Comparison of ENCODE assay signal across 18 cellular contexts in genomic region chr10:132877473-132877872, GRCh38.
A peak's percentile ranks its signal among the peaks of the same experiment; 100 is the strongest.
DNase-seq lines count a peak whose midpoint lies in the region; ATAC-seq, FAIRE-seq and TF ChIP-seq lines count a peak whose summit lies in the region.
"Had no signal": no experiment of that assay in that cellular context is flagged by ENCODE, and none has a peak within 500 bp of the region (broad histone marks: within the 10 kb centered on the region; RNA-seq: fewer than 3 reads in every experiment).

No MANE protein-coding gene starts in this region.

- no peak overlapping the region for H3K56ac ChIP-seq in H1 (replicated peaks; ENCODE audit: insufficient read length, low read depth, low read length)

- intact Hi-C loops in activated naive CD4-positive, alpha-beta T cell treated with anti-CD3 and anti-CD28 coated beads for 36 hours (cut with micrococcal nuclease) = no loop called here

- TF ChIP-seq EP300 in H1 (IDR thresholded peaks at IDR 0.05; ENCODE audit: borderline replicate concordance in 1 of 2, low read depth in 2 of 2, low read length in 2 of 2) = no peak

- no peak overlapping the region for H3K4me3 Mint-ChIP-seq in activated naive CD4-positive, alpha-beta T cell treated with anti-CD3 and anti-CD28 coated beads, Interleukin-2, amount 10 ng/mL, durations not matched to agents 7 days and 5 days
- no peak overlapping the region for H3K4me3 Mint-ChIP-seq in activated naive CD4-positive, alpha-beta T cell treated with anti-CD3 and anti-CD28 coated beads for 36 hours
- H3K4me3 Mint-ChIP-seq in type B pancreatic cell = no peak overlapping the region

- H3K27ac ChIP-seq in H1 (ENCODE audit: low read depth, low read length) (no peak overlapping the region), neuronal stem cell (replicated peaks; ENCODE audit: low read length) (no peak overlapping the region), substantia nigra (ENCODE audit: low read depth, low read length, poor library complexity, severe bottlenecking) (no peak overlapping the region)
- H3K27ac ChIP-seq: A549, C4-2B, KMS-11 had no signal

- H3K79me1 ChIP-seq in H1 (ENCODE audit: low read depth, low read length) (no peaks in the 10 kb centered on the region), neuronal stem cell (ENCODE audit: low read depth, low read length) (peaks cover 4% of the 10 kb centered on the region)

- H3K36me3 ChIP-seq in H1 (ENCODE audit: control insufficient read depth in 2 of 4, insufficient read depth in 4 of 4, low read length in 3 of 4) = no peaks in the 10 kb centered on the region
- H3K36me3 ChIP-seq in neuronal stem cell (replicated peaks in 1 of 2; ENCODE audit: control insufficient read depth in 2 of 2, insufficient read depth in 2 of 2, low read length in 2 of 2) = no peaks in the 10 kb centered on the region

- H4K8ac ChIP-seq in H1 (ENCODE audit: extremely low read depth, insufficient read depth, low read length) = no peak overlapping the region
- no peak overlapping the region for H4K8ac ChIP-seq in neuronal stem cell (ENCODE audit: low read depth, low read length)

- H3K4ac ChIP-seq in H1 (replicated peaks; ENCODE audit: insufficient read length, low read depth, low read length) = no peak overlapping the region
- H3K4ac ChIP-seq in neuronal stem cell (ENCODE audit: low read length) = no peak overlapping the region

- TF ChIP-seq POLR2A in H1 (IDR thresholded peaks at IDR 0.05; ENCODE audit: control extremely low read depth in 1 of 2, low read depth in 2 of 2, low read length in 2 of 2) = no peak

- no peak overlapping the region for H3K18ac ChIP-seq in H1 (ENCODE audit: extremely low read depth, low read length)
- peak overlapping the region; percentile 42 for H3K18ac ChIP-seq in neuronal stem cell (ENCODE audit: low read length)

- peaks cover 4% of the 10 kb centered on the region for H3K4me1 Mint-ChIP-seq in activated naive CD4-positive, alpha-beta T cell treated with anti-CD3 and anti-CD28 coated beads, Interleukin-2, amount 10 ng/mL, durations not matched to agents 7 days and 5 days
- no peaks in the 10 kb centered on the region for H3K4me1 Mint-ChIP-seq in activated naive CD4-positive, alpha-beta T cell treated with anti-CD3 and anti-CD28 coated beads for 36 hours (ENCODE audit: low read depth)
- H3K4me1 Mint-ChIP-seq in type B pancreatic cell (ENCODE audit: unreplicated experiment) = no peaks in the 10 kb centered on the region

- peaks cover 8% of the 10 kb centered on the region; the same call in 1 of the 2 replicates for H3K23me2 ChIP-seq in H1 (ENCODE audit: low read depth, low read length)

- H3K79me2 ChIP-seq in H1 (ENCODE audit: control insufficient read depth in 1 of 2, insufficient read depth in 2 of 2, low read length in 2 of 2) = no peaks in the 10 kb centered on the region

- H2BK20ac ChIP-seq in H1 (ENCODE audit: low read length) = peak overlapping the region; percentile 48; the same call in 1 of the 2 replicates

- 0 out of 2 replicates have a peak overlapping the region, but pooled peaks have one; percentile 39 for H2AK5ac ChIP-seq in H1 (ENCODE audit: low read depth, low read length)
- no peak overlapping the region for H2AK5ac ChIP-seq in neuronal stem cell (ENCODE audit: low read depth, low read length)

- no peak overlapping the region for H3K9ac ChIP-seq in H1 (replicated peaks in 1 of 4; ENCODE audit: extremely low read depth in 1 of 4, low read depth in 3 of 4, low read length in 3 of 4)
- no peak overlapping the region for H3K9ac ChIP-seq in neuronal stem cell (ENCODE audit: low read depth, low read length, poor library complexity)
- H3K9ac ChIP-seq: KMS-11 had no signal

- H3K4me2 ChIP-seq in H1 (ENCODE audit: insufficient read depth in 1 of 2, low read depth in 2 of 2, low read length in 2 of 2) = no peak overlapping the region
- H3K4me2 ChIP-seq in neuronal stem cell (ENCODE audit: insufficient read depth, low read length, poor library complexity, severe bottlenecking) = no peak overlapping the region
- H3K4me2 ChIP-seq: A549, KMS-11 had no signal

- H3K9me3 ChIP-seq in H1 (ENCODE audit: insufficient read depth in 2 of 2, low read depth in 1 of 2, low read length in 1 of 2) = no peaks in the 10 kb centered on the region
- H3K9me3 ChIP-seq in neuronal stem cell (replicated peaks in 1 of 2; ENCODE audit: control insufficient read depth in 2 of 2, insufficient read depth in 1 of 2, low read depth in 1 of 2, low read length in 2 of 2) = peaks cover 3 to 8% of the 10 kb centered on the region in 2 donors
- H3K9me3 ChIP-seq: A549 had no signal

- TF ChIP-seq CTCF in H1 (IDR thresholded peaks at IDR 0.05; ENCODE audit: control extremely low read depth in 1 of 3, insufficient read depth in 1 of 3, low read depth in 1 of 3, low read length in 3 of 3) (no peak), type B pancreatic cell (conservative IDR thresholded peaks at IDR 0.05) (no peak)

- H3K14ac ChIP-seq in H1 (ENCODE audit: insufficient read length) (no peak overlapping the region), neuronal stem cell (ENCODE audit: low read length) (no peak overlapping the region)

- H4K20me1 ChIP-seq in H1 (replicated peaks in 1 of 2; ENCODE audit: control insufficient read depth in 1 of 2, insufficient read depth in 2 of 2, low read length in 2 of 2) = no peaks in the 10 kb centered on the region

- FAIRE-seq in H1 (lab: Jason Lieb, UNC) = no peak
- FAIRE-seq: A549, GM12892 had no signal

- WGBS in H1 (ENCODE audit: extremely low coverage in 1 of 2, insufficient coverage in 1 of 2, insufficient read length in 1 of 2, insufficient replicate concordance in 2 of 2, low coverage in 1 of 2, low lambda C conversion rate in 2 of 2, missing lambda C conversion rate in 1 of 2), 2 experiments = 94% methylated on average over 7 of the region's 12 CpGs; no CpG with 5 or more reads in 1 of the 2 experiments
- WGBS in neuronal stem cell (ENCODE audit: extremely low coverage in 2 of 2, insufficient read length in 2 of 2, insufficient replicate concordance in 1 of 2), 2 donors = no CpG with 5 or more reads among the region's 12 CpGs

- no peak for ATAC-seq in HG03521 (IDR thresholded peaks at IDR 0.05; ENCODE audit: unreplicated experiment)
- ATAC-seq: PC-3 had no signal

- peak; percentile 8 for DNase-seq in activated naive CD4-positive, alpha-beta T cell treated with anti-CD3 and anti-CD28 coated beads, Interleukin-2, amount 10 ng/mL, durations not matched to agents 7 days and 5 days
- DNase-seq in activated naive CD4-positive, alpha-beta T cell treated with anti-CD3 and anti-CD28 coated beads for 36 hours = no peak
- DNase-seq in H1 (ENCODE audit: low read depth in 1 of 2, low spot score in 2 of 2) (no peak), neuronal stem cell (ENCODE audit: low spot score) (no peak), type B pancreatic cell (ENCODE audit: extremely low spot score, unreplicated experiment) (peak; percentile 47), ecto neural progenitor cell (ENCODE audit: low spot score) (no peak), substantia nigra (lab: John Stamatoyannopoulos, UW) (no peak)
- DNase-seq: GOT3, NCI-H1436, NCI-H2029 treated with DMSO at 0.1 percent for 48 hours, NCI-H2171 treated with DMSO at 0.1 percent for 48 hours, NCI-H774, PC-3 had no signal

- no peak overlapping the region for H4K5ac ChIP-seq in H1 (ENCODE audit: insufficient read length, low read depth, low read length)

- no peaks in the 10 kb centered on the region for H3K36me3 Mint-ChIP-seq in activated naive CD4-positive, alpha-beta T cell treated with anti-CD3 and anti-CD28 coated beads, Interleukin-2, amount 10 ng/mL, durations not matched to agents 7 days and 5 days
- no peaks in the 10 kb centered on the region for H3K36me3 Mint-ChIP-seq in activated naive CD4-positive, alpha-beta T cell treated with anti-CD3 and anti-CD28 coated beads for 36 hours (ENCODE audit: low read depth)
- H3K36me3 Mint-ChIP-seq in type B pancreatic cell = no peaks in the 10 kb centered on the region

- H2BK5ac ChIP-seq in H1 (ENCODE audit: low read depth, low read length) (0 out of 2 replicates have a peak overlapping the region, but pooled peaks have one; percentile 35), neuronal stem cell (ENCODE audit: low read length) (peak overlapping the region; percentile 5)

- H3K27me3 Mint-ChIP-seq in activated naive CD4-positive, alpha-beta T cell treated with anti-CD3 and anti-CD28 coated beads, Interleukin-2, amount 10 ng/mL, durations not matched to agents 7 days and 5 days = peaks cover 14% of the 10 kb centered on the region
- H3K27me3 Mint-ChIP-seq in activated naive CD4-positive, alpha-beta T cell treated with anti-CD3 and anti-CD28 coated beads for 36 hours (ENCODE audit: low read depth) = peaks cover 29% of the 10 kb centered on the region
- H3K27me3 Mint-ChIP-seq in type B pancreatic cell = peaks cover 11% of the 10 kb centered on the region

- H3K9me3 Mint-ChIP-seq in activated naive CD4-positive, alpha-beta T cell treated with anti-CD3 and anti-CD28 coated beads, Interleukin-2, amount 10 ng/mL, durations not matched to agents 7 days and 5 days = no peaks in the 10 kb centered on the region
- H3K9me3 Mint-ChIP-seq in activated naive CD4-positive, alpha-beta T cell treated with anti-CD3 and anti-CD28 coated beads for 36 hours = peaks cover 7% of the 10 kb centered on the region
- H3K9me3 Mint-ChIP-seq in type B pancreatic cell = peaks cover 4% of the 10 kb centered on the region

- H4K91ac ChIP-seq in H1 (replicated peaks; ENCODE audit: insufficient read length, low read length) = no peak overlapping the region
- H4K91ac ChIP-seq in neuronal stem cell (ENCODE audit: low read depth, low read length, poor library complexity) = no peak overlapping the region

- H3K4me1 ChIP-seq in H1 (replicated peaks in 1 of 4; ENCODE audit: control insufficient read depth in 3 of 4, insufficient read depth in 4 of 4, low read length in 3 of 4) (peaks cover 0 to 19% (median 8%) of the 10 kb centered on the region in 4 experiments; a peak in 6 of 7 replicates), neuronal stem cell (ENCODE audit: control insufficient read depth in 2 of 2, insufficient read depth in 1 of 2, low read depth in 1 of 2, low read length in 2 of 2) (peaks cover 0 to 4% of the 10 kb centered on the region in 2 donors)
- H3K4me1 ChIP-seq: A549 had no signal

- H2AFZ ChIP-seq in H1 (ENCODE audit: low read length) (no peak overlapping the region), neuronal stem cell (ENCODE audit: low read length) (no peak overlapping the region)

- no peak overlapping the region for H3K4me3 ChIP-seq in H1 (ENCODE audit: extremely low read depth in 1 of 4, insufficient read depth in 2 of 4, low read depth in 3 of 4, low read length in 4 of 4)
- no peak overlapping the region for H3K4me3 ChIP-seq in neuronal stem cell (ENCODE audit: low read length in 2 of 2)
- H3K4me3 ChIP-seq: A549 had no signal

- POLR2A ChIA-PET in H1 (lab: Charles Lee; ENCODE audit: partially characterized antibody) = no interaction called here

- TF ChIP-seq RAD21 in H1 (IDR thresholded peaks at IDR 0.05 in 1 of 2, conservative IDR thresholded peaks at IDR 0.05 in 1 of 2; ENCODE audit: low read depth in 2 of 2, low read length in 2 of 2) = no peak

- H3K27ac Mint-ChIP-seq in activated naive CD4-positive, alpha-beta T cell treated with anti-CD3 and anti-CD28 coated beads, Interleukin-2, amount 10 ng/mL, durations not matched to agents 7 days and 5 days = no peak overlapping the region
- no peak overlapping the region for H3K27ac Mint-ChIP-seq in activated naive CD4-positive, alpha-beta T cell treated with anti-CD3 and anti-CD28 coated beads for 36 hours
- no peak overlapping the region for H3K27ac Mint-ChIP-seq in type B pancreatic cell

- H2BK120ac ChIP-seq in H1 (replicated peaks; ENCODE audit: low read depth, low read length) = no peak overlapping the region
- no peak overlapping the region for H2BK120ac ChIP-seq in neuronal stem cell (ENCODE audit: low read depth, low read length)

- H2BK15ac ChIP-seq in H1 (ENCODE audit: low read length) (no peak overlapping the region), neuronal stem cell (ENCODE audit: low read length) (no peak overlapping the region)

- H2BK12ac ChIP-seq in H1 (ENCODE audit: low read depth, low read length) (peak overlapping the region; percentile 60; the same call in 1 of the 2 replicates), neuronal stem cell (ENCODE audit: low read length) (no peak overlapping the region)

- H3K27me3 ChIP-seq in H1 (replicated peaks in 1 of 4; ENCODE audit: control insufficient read depth in 3 of 4, extremely low read depth in 1 of 4, insufficient read depth in 3 of 4, low read length in 3 of 4) (0 out of 7 replicates have a peak, but pooled peaks cover 0 to 2% (median 0%) of the 10 kb centered on the region in 4 experiments), neuronal stem cell (ENCODE audit: control insufficient read depth in 3 of 3, insufficient read depth in 3 of 3, low read depth in 1 of 3, low read length in 3 of 3) (peaks cover 0 to 15% (median 0%) of the 10 kb centered on the region in 3 experiments)

- CTCF ChIA-PET in activated naive CD4-positive, alpha-beta T cell treated with anti-CD3 and anti-CD28 coated beads, Interleukin-2, amount 10 ng/mL, durations not matched to agents 7 days and 5 days (lab: Charles Lee) = no interaction called here
- CTCF ChIA-PET in activated naive CD4-positive, alpha-beta T cell treated with anti-CD3 and anti-CD28 coated beads for 36 hours (lab: Charles Lee) = no interaction called here
- CTCF ChIA-PET in H1 (lab: Charles Lee; ENCODE audit: partially characterized antibody) = interaction anchor here (0.7 to 1.0 kb wide), 3 partner anchors 9 to 33 kb away, joined by 3 read pairs; no protein-coding TSS in a partner anchor

- H3K23ac ChIP-seq in H1 (ENCODE audit: insufficient read length) = no peak overlapping the region
- no peak overlapping the region for H3K23ac ChIP-seq in neuronal stem cell (ENCODE audit: low read depth, low read length, poor library complexity)

Comparison
In these comparisons a context has a peak if more than half of its experiments do, and no peak if none do; other contexts are left out.
1. DNase-seq: peak in activated naive CD4-positive, alpha-beta T cell treated with anti-CD3 and anti-CD28 coated beads, Interleukin-2, amount 10 ng/mL, durations not matched to agents 7 days and 5 days (single experiment) and type B pancreatic cell (single experiment); none in activated naive CD4-positive, alpha-beta T cell treated with anti-CD3 and anti-CD28 coated beads for 36 hours (single experiment), H1 (0 of 2), neuronal stem cell (single experiment), ecto neural progenitor cell (single experiment) and substantia nigra (0 of 49).